ENCODE assay signal across 1 cellular context in the genomic region with DNA sequence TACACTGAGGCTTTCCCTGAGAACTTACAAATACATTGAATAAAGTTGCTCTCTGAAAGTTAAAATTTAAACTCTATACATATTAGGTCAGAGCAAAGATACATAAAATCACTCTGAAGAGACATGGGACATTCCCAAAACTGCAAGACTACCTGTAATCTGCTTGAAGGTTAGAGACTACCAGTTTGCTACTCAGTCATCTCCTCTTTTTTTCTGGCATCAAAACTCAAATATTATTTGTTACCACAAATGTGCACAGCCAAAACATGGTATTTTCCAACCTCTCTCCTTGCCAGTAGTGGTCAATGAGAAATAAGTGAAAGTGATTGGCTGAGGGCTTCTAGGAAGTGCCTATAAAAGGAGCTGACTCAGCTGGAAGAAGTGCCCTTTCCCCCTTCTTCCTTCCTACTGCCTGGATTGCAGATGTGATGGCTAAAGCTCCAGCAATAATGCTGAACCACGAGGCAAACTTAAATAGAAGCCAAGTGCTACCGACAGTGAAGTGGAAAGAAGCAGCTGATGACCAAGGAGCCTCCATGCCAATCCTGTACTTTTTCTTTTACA.
TF ChIP-seq lines count a peak whose summit lies in the region.

No MANE protein-coding gene starts in this region.

TF ChIP-seq in IMR-90, 13 proteins besides CTCF, POLR2A, EP300 and RAD21:
- TF ChIP-seq MAFK (IDR thresholded peaks at IDR 0.05; ENCODE audit: low read depth, low read length) (peak; percentile 85), BHLHE40 (IDR thresholded peaks at IDR 0.05; ENCODE audit: low read depth, low read length) (no peak)
